7 cellular contexts compared by ENCODE assay signal in genomic region chr2:150019063-150019462, GRCh38.
"Had no signal": no experiment of that assay in that cellular context is flagged by ENCODE, and none has a peak within 500 bp of the region (broad histone marks: within the 10 kb centered on the region; RNA-seq: fewer than 3 reads in every experiment).

No MANE protein-coding gene starts in this region.

- DNase-seq: GM23248, GOT3, H7, IMR-90, KBM-7 had no signal

- ATAC-seq: HCT116 had no signal

- FAIRE-seq: HTR-8/SVneo had no signal
